8 cellular contexts compared by ENCODE assay signal in the genomic region with DNA sequence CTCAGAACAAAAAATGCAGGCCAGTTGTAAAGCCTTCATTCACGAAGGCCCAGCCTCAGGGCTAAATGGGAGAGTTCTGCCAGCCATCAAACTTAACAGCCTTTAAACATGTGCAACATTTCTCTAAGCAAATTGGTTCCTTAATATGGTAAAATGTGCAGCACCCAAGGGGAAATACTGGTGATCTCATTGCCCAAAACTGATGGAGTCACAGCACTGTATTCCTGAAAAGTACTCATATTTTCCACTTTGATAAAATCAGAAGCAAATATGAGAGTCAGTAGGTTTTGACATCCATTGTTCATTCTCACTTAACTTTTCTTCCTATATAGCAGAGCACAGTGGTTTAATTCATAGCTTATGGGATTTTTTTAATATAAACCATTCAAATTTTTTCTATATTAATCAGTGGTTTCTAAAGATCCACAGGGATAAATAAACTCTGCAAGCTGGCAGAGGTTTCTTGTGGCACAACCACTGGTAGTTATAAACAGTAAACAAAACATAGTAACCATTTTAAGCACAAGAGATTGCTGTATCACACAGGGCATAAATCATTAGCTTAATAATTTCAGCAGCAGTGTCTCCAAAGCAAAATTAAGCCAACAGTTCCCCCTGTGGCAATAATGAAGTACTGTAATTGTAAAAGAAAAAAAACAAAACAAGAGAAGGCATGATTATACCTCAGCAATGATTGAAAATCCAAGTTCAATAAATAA.
DNase-seq lines count a peak whose midpoint lies in the region; ATAC-seq, FAIRE-seq and TF ChIP-seq lines count a peak whose summit lies in the region.

No MANE protein-coding gene starts in this region.

- no peak for DNase-seq in stimulated activated naive CD8-positive, alpha-beta T cell treated with anti-CD3 and anti-CD28 coated beads, Interleukin-15, Interleukin-2, amounts not matched to agents 100 U/mL and 50 U/mL, for 24 hours
- DNase-seq in stimulated activated naive CD8-positive, alpha-beta T cell treated with anti-CD3 and anti-CD28 coated beads, Interleukin-15, amount 100 ng/mL, for 72 hours: no peak
- DNase-seq in Panc1 (ENCODE audit: low read depth, low spot score) (peak; percentile 36), germinal center (ENCODE audit: low spot score) (peak; percentile 10), GM12892 (ENCODE audit: insufficient read length) (no peak), T-helper 1 cell (no peak)
- DNase-seq in naive thymus-derived CD8-positive, alpha-beta T cell: no peak

- FAIRE-seq in GM12892 (lab: Jason Lieb, UNC): no peak

- POLR2A ChIA-PET in Panc1 (lab: Charles Lee): interaction anchor here (0.6 kb wide), 1 partner anchor 288 kb away, joined by 4 read pairs; no protein-coding TSS in a partner anchor
- POLR2A ChIA-PET in naive thymus-derived CD8-positive, alpha-beta T cell (lab: Charles Lee): no interaction called here

- no TSS peak for BruUV-seq in Panc1 (replicated peaks; lab: Mats Ljungman, UMichigan)

- H3K27ac ChIP-seq in Panc1 (ENCODE audit: low read length): peak overlapping the region; percentile 63; the same call in 1 of the 2 replicates

- TF ChIP-seq POLR2A in GM12892 (IDR thresholded peaks at IDR 0.05; ENCODE audit: low read depth, low read length): no peak

- H3K4me1 Mint-ChIP-seq in stimulated activated naive CD8-positive, alpha-beta T cell treated with anti-CD3 and anti-CD28 coated beads, Interleukin-15, amount 100 ng/mL, for 72 hours: no peaks in the 10 kb centered on the region
- H3K4me1 Mint-ChIP-seq in stimulated activated memory B cell treated with anti-CD40 and anti-IgM and Interleukin-4, amounts not matched to agents 10 μg/mL and 1 μg/mL and 100 μg/mL, for 72 hours: peaks cover 8% of the 10 kb centered on the region
- H3K4me1 Mint-ChIP-seq in naive thymus-derived CD8-positive, alpha-beta T cell: no peaks in the 10 kb centered on the region

- no peaks in the 10 kb centered on the region for H3K27me3 ChIP-seq in Panc1 (ENCODE audit: control insufficient read depth, insufficient read depth, low read length)

- peaks cover 5% of the 10 kb centered on the region; the same call in 1 of the 2 replicates for H3K4me1 ChIP-seq in Panc1 (ENCODE audit: control insufficient read depth, insufficient read depth, low read length)

- H3K9me3 Mint-ChIP-seq in stimulated activated naive CD8-positive, alpha-beta T cell treated with anti-CD3 and anti-CD28 coated beads, Interleukin-15, amount 100 ng/mL, for 72 hours: peaks cover 4 to 5% of the 10 kb centered on the region in 2 donors
- H3K9me3 Mint-ChIP-seq in stimulated activated memory B cell treated with anti-CD40 and anti-IgM and Interleukin-4, amounts not matched to agents 10 μg/mL and 1 μg/mL and 100 μg/mL, for 72 hours: peaks cover 6% of the 10 kb centered on the region
- peaks cover 0 to 13% (median 2%) of the 10 kb centered on the region in 9 donors for H3K9me3 Mint-ChIP-seq in naive thymus-derived CD8-positive, alpha-beta T cell

- in situ Hi-C loops in Panc1 (cut with HindIII; ENCODE audit: low pct_unique_long_range_greater_than_20kb, low sequenced_read_pairs): no loop called here

- H3K4me3 ChIP-seq in Panc1 (ENCODE audit: low read depth in 2 of 2, low read length in 2 of 2): no peak overlapping the region

- H3K9me3 ChIP-seq in Panc1 (ENCODE audit: control insufficient read depth, insufficient read depth, low read depth, low read length): no peaks in the 10 kb centered on the region

- intact Hi-C loops in Panc1 (cut with micrococcal nuclease; ENCODE audit: unreplicated experiment): loop anchor here (2.0 to 10.0 kb wide), 3 partner anchors 372 to 736 kb away; no protein-coding TSS in a partner anchor

- no peaks in the 10 kb centered on the region for H3K36me3 Mint-ChIP-seq in stimulated activated memory B cell treated with anti-CD40 and anti-IgM and Interleukin-4, amounts not matched to agents 10 μg/mL and 1 μg/mL and 100 μg/mL, for 72 hours
- peaks cover 0 to 8% (median 0%) of the 10 kb centered on the region in 3 donors for H3K36me3 Mint-ChIP-seq in naive thymus-derived CD8-positive, alpha-beta T cell

- no peaks in the 10 kb centered on the region for H3K36me3 ChIP-seq in Panc1 (ENCODE audit: control insufficient read depth, insufficient read depth, low read length)

- peak; percentile 61 for ATAC-seq in stimulated activated naive CD8-positive, alpha-beta T cell treated with anti-CD3 and anti-CD28 coated beads, Interleukin-15, Interleukin-2, amounts not matched to agents 100 U/mL and 50 U/mL, for 24 hours
- ATAC-seq in stimulated activated naive CD8-positive, alpha-beta T cell treated with anti-CD3 and anti-CD28 coated beads, Interleukin-15, amount 100 ng/mL, for 72 hours: no peak
- peak; percentile 71 for ATAC-seq in Panc1
- ATAC-seq in stimulated activated memory B cell treated with anti-CD40 and anti-IgM and Interleukin-4, amounts not matched to agents 10 μg/mL and 1 μg/mL and 100 μg/mL, for 72 hours: no peak
- ATAC-seq in naive thymus-derived CD8-positive, alpha-beta T cell: no peak

- CTCF ChIA-PET in Panc1 (lab: Charles Lee): interaction anchor here (0.6 to 1.3 kb wide), 2 partner anchors 591 to 728 kb away, joined by 3 to 4 read pairs; no protein-coding TSS in a partner anchor

- no peaks in the 10 kb centered on the region for H3K27me3 Mint-ChIP-seq in stimulated activated naive CD8-positive, alpha-beta T cell treated with anti-CD3 and anti-CD28 coated beads, Interleukin-15, amount 100 ng/mL, for 72 hours
- no peaks in the 10 kb centered on the region for H3K27me3 Mint-ChIP-seq in stimulated activated memory B cell treated with anti-CD40 and anti-IgM and Interleukin-4, amounts not matched to agents 10 μg/mL and 1 μg/mL and 100 μg/mL, for 72 hours
- H3K27me3 Mint-ChIP-seq in naive thymus-derived CD8-positive, alpha-beta T cell: no peaks in the 10 kb centered on the region

- no peak overlapping the region for H3K4me3 Mint-ChIP-seq in stimulated activated naive CD8-positive, alpha-beta T cell treated with anti-CD3 and anti-CD28 coated beads, Interleukin-15, amount 100 ng/mL, for 72 hours
- H3K4me3 Mint-ChIP-seq in stimulated activated memory B cell treated with anti-CD40 and anti-IgM and Interleukin-4, amounts not matched to agents 10 μg/mL and 1 μg/mL and 100 μg/mL, for 72 hours: no peak overlapping the region
- H3K4me3 Mint-ChIP-seq in naive thymus-derived CD8-positive, alpha-beta T cell: no peak overlapping the region

- TF ChIP-seq CTCF in Panc1 (IDR thresholded peaks at IDR 0.05): peak; percentile 65; the same call in 1 of the 2 replicates

- no peak overlapping the region for H3K27ac Mint-ChIP-seq in stimulated activated naive CD8-positive, alpha-beta T cell treated with anti-CD3 and anti-CD28 coated beads, Interleukin-15, amount 100 ng/mL, for 72 hours
- peak overlapping the region; percentile 24 for H3K27ac Mint-ChIP-seq in stimulated activated memory B cell treated with anti-CD40 and anti-IgM and Interleukin-4, amounts not matched to agents 10 μg/mL and 1 μg/mL and 100 μg/mL, for 72 hours
- no peak overlapping the region for H3K27ac Mint-ChIP-seq in naive thymus-derived CD8-positive, alpha-beta T cell

Comparison
In these comparisons a context has a peak if more than half of its experiments do, and no peak if none do; other contexts are left out.
1. ATAC-seq: peak in stimulated activated naive CD8-positive, alpha-beta T cell treated with anti-CD3 and anti-CD28 coated beads, Interleukin-15, Interleukin-2, amounts not matched to agents 100 U/mL and 50 U/mL, for 24 hours (single experiment) and Panc1 (single experiment); none in stimulated activated naive CD8-positive, alpha-beta T cell treated with anti-CD3 and anti-CD28 coated beads, Interleukin-15, amount 100 ng/mL, for 72 hours (single experiment), stimulated activated memory B cell treated with anti-CD40 and anti-IgM and Interleukin-4, amounts not matched to agents 10 μg/mL and 1 μg/mL and 100 μg/mL, for 72 hours (single experiment) and naive thymus-derived CD8-positive, alpha-beta T cell (0 of 2).
2. DNase-seq: peak in Panc1 (single experiment) and germinal center (single experiment); none in stimulated activated naive CD8-positive, alpha-beta T cell treated with anti-CD3 and anti-CD28 coated beads, Interleukin-15, Interleukin-2, amounts not matched to agents 100 U/mL and 50 U/mL, for 24 hours (single experiment), stimulated activated naive CD8-positive, alpha-beta T cell treated with anti-CD3 and anti-CD28 coated beads, Interleukin-15, amount 100 ng/mL, for 72 hours (0 of 2), GM12892 (single experiment), naive thymus-derived CD8-positive, alpha-beta T cell (0 of 10) and T-helper 1 cell (0 of 5).